In genomic region chr5:79560774-79561524, GRCh38 we compare ENCODE assay signal across 9 cellular contexts. TPM values are rescaled to one million over a fixed set of nuclear protein-coding genes. Genes with fewer than 3 reads are reported as not detected.
DNase-seq lines count a peak whose midpoint lies in the region; ATAC-seq lines count a peak whose summit lies in the region.
"Had no signal": no experiment of that assay in that cellular context is flagged by ENCODE, and none has a peak within 500 bp of the region (broad histone marks: within the 10 kb centered on the region; RNA-seq: fewer than 3 reads in every experiment).

No MANE protein-coding gene starts in this region.

- POLR2A ChIA-PET in activated CD4-positive, alpha-beta T cell treated with anti-CD3 and anti-CD28 coated beads for 36 hours (lab: Charles Lee): interaction anchor here (0.6 kb wide), 2 partner anchors 30 to 40 kb away, joined by 3 read pairs; no protein-coding TSS in a partner anchor

- intact Hi-C loops in activated CD4-positive, alpha-beta T cell treated with anti-CD3 and anti-CD28 coated beads for 36 hours (cut with DNase I, micrococcal nuclease): loop anchor here (1.0 to 2.0 kb wide), 8 partner anchors 47 to 565 kb away; partner anchors contain the start of genes HOMER1 (in 1 of the 2), JMY (in 1 of the 2) and TENT2 (in 1 of the 2)

- H3K4me1 Mint-ChIP-seq in activated CD4-positive, alpha-beta T cell treated with anti-CD3 and anti-CD28 coated beads for 36 hours: peaks cover 44% of the 10 kb centered on the region
- peaks cover 29% of the 10 kb centered on the region for H3K4me1 Mint-ChIP-seq in activated T-helper 17 cell treated with anti-CD3 and anti-CD28 coated beads, Interleukin-2, amount 50 U/mL, for 72 hours

- peaks cover 2% of the 10 kb centered on the region for H3K9me3 Mint-ChIP-seq in activated CD4-positive, alpha-beta T cell treated with anti-CD3 and anti-CD28 coated beads for 36 hours (ENCODE audit: low read depth)
- H3K9me3 Mint-ChIP-seq in activated T-helper 17 cell treated with anti-CD3 and anti-CD28 coated beads, Interleukin-2, amount 50 U/mL, for 72 hours: no peaks in the 10 kb centered on the region
- H3K9me3 Mint-ChIP-seq: memory B cell had no signal

- H3K27ac Mint-ChIP-seq in activated CD4-positive, alpha-beta T cell treated with anti-CD3 and anti-CD28 coated beads for 36 hours: peak overlapping the region; percentile 99
- peak overlapping the region; percentile 86 for H3K27ac Mint-ChIP-seq in activated T-helper 17 cell treated with anti-CD3 and anti-CD28 coated beads, Interleukin-2, amount 50 U/mL, for 72 hours
- H3K27ac Mint-ChIP-seq: memory B cell had no signal

- H3K27me3 Mint-ChIP-seq in activated CD4-positive, alpha-beta T cell treated with anti-CD3 and anti-CD28 coated beads for 36 hours: no peaks in the 10 kb centered on the region
- peaks cover 9% of the 10 kb centered on the region for H3K27me3 Mint-ChIP-seq in activated T-helper 17 cell treated with anti-CD3 and anti-CD28 coated beads, Interleukin-2, amount 50 U/mL, for 72 hours

- peaks cover 7% of the 10 kb centered on the region for H3K36me3 Mint-ChIP-seq in activated CD4-positive, alpha-beta T cell treated with anti-CD3 and anti-CD28 coated beads for 36 hours (ENCODE audit: low read depth)
- H3K36me3 Mint-ChIP-seq in activated T-helper 17 cell treated with anti-CD3 and anti-CD28 coated beads, Interleukin-2, amount 50 U/mL, for 72 hours (ENCODE audit: low read depth): no peaks in the 10 kb centered on the region
- H3K36me3 Mint-ChIP-seq: memory B cell had no signal

- peak; percentile 86 for ATAC-seq in activated CD4-positive, alpha-beta T cell treated with anti-CD3 and anti-CD28 coated beads for 36 hours
- ATAC-seq in HG03175 (IDR thresholded peaks at IDR 0.05; ENCODE audit: unreplicated experiment): peak; percentile 80
- peak; percentile 91 for ATAC-seq in activated T-helper 17 cell treated with anti-CD3 and anti-CD28 coated beads, Interleukin-2, amount 50 U/mL, for 72 hours (replicated peaks)

- H3K4me3 Mint-ChIP-seq in activated CD4-positive, alpha-beta T cell treated with anti-CD3 and anti-CD28 coated beads for 36 hours: peak overlapping the region; percentile 34
- peak overlapping the region; percentile 67 for H3K4me3 Mint-ChIP-seq in activated T-helper 17 cell treated with anti-CD3 and anti-CD28 coated beads, Interleukin-2, amount 50 U/mL, for 72 hours
- H3K4me3 Mint-ChIP-seq: memory B cell had no signal

- CTCF ChIA-PET in activated CD4-positive, alpha-beta T cell treated with anti-CD3 and anti-CD28 coated beads for 36 hours (lab: Charles Lee): interaction anchor here (0.8 to 1.4 kb wide), 4 partner anchors 11 to 140 kb away, joined by 3 to 5 read pairs (median 3); no protein-coding TSS in a partner anchor

- peak; percentile 61 for DNase-seq in activated CD4-positive, alpha-beta T cell treated with anti-CD3 and anti-CD28 coated beads for 36 hours
- DNase-seq in activated CD4-positive, alpha-beta T cell treated with anti-CD3 and anti-CD28 coated beads, Interleukin-2, amount 50 U/mL, for 1 hour: no peak
- DNase-seq in stimulated activated CD8-positive, alpha-beta memory T cell treated with anti-CD3 and anti-CD28 coated beads, Interleukin-15, amount 100 ng/mL, for 48 hours (ENCODE audit: low read depth in 2 of 2): peak; percentile 5 to 14
- DNase-seq in effector CD4-positive, alpha-beta T cell: no peak
- DNase-seq in GF-D8 (lab: John Stamatoyannopoulos, UW) (no peak), cerebellar nuclear complex (lab: John Stamatoyannopoulos, UW) (no peak)

RNA-seq across cellular contexts. Expression of gene HOMER1, which starts 47.0 kb away (rescaled TPM):
- 10 to 100 TPM; 11.1 to 15.1 TPM for total RNA-seq in activated CD4-positive, alpha-beta T cell treated with anti-CD3 and anti-CD28 coated beads for 36 hours
- total RNA-seq in activated T-helper 17 cell treated with anti-CD3 and anti-CD28 coated beads, Interleukin-2, amount 50 U/mL, for 72 hours: 1 to 10 TPM; 2.3 to 6.0 TPM

RNA-seq across cellular contexts. Expression of gene TENT2, which starts 51.3 kb away (rescaled TPM):
- total RNA-seq in activated CD4-positive, alpha-beta T cell treated with anti-CD3 and anti-CD28 coated beads for 36 hours: 10 to 100 TPM; 76.1 to 96.9 TPM
- total RNA-seq in activated T-helper 17 cell treated with anti-CD3 and anti-CD28 coated beads, Interleukin-2, amount 50 U/mL, for 72 hours: 10 to 100 TPM; 80.3 to 92.3 TPM

Comparison
In these comparisons a context has a peak if more than half of its experiments do, and no peak if none do; other contexts are left out.
1. DNase-seq: peak in activated CD4-positive, alpha-beta T cell treated with anti-CD3 and anti-CD28 coated beads for 36 hours (single experiment) and stimulated activated CD8-positive, alpha-beta memory T cell treated with anti-CD3 and anti-CD28 coated beads, Interleukin-15, amount 100 ng/mL, for 48 hours (2 of 2); none in activated CD4-positive, alpha-beta T cell treated with anti-CD3 and anti-CD28 coated beads, Interleukin-2, amount 50 U/mL, for 1 hour (single experiment), effector CD4-positive, alpha-beta T cell (single experiment), GF-D8 (single experiment) and cerebellar nuclear complex (0 of 2).
2. Peak in every context shown above with its lines, with median percentiles within 50 percentile points of each other: ATAC-seq.